In the genomic region with DNA sequence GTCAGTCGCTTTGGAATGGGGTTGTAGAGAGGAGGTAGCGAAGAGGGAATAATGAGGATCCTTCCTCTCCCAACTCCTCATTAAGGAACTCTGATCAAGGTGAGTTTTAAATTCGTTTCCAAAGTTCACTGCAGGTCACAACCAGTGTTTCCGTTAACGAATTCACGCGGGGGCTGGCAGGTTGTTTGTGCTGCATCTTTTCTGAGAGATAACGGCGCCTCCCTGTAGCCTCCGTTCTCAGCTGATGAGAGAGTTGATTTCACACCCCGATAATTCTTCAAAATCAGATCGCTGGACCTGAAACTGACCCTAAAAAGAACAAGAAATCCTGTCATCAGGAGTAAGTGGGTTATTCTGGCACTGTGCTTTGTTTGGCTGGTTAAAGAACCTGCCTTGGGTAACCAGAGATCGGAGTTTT, we compare ENCODE assay signal across 8 cellular contexts. TPM values are rescaled to one million over a fixed set of nuclear protein-coding genes. Genes with fewer than 3 reads are reported as not detected.
DNase-seq lines count a peak whose midpoint lies in the region; ATAC-seq and TF ChIP-seq lines count a peak whose summit lies in the region.
"Had no signal": no experiment of that assay in that cellular context is flagged by ENCODE, and none has a peak within 500 bp of the region (broad histone marks: within the 10 kb centered on the region; RNA-seq: fewer than 3 reads in every experiment).

No MANE protein-coding gene starts in this region.

- no peak for ATAC-seq in GM18519 (IDR thresholded peaks at IDR 0.05; ENCODE audit: low FRiP score, unreplicated experiment)
- no peak for ATAC-seq in GM19023 (IDR thresholded peaks at IDR 0.05; ENCODE audit: unreplicated experiment)

- H3K4me3 Mint-ChIP-seq in chondrocyte (ENCODE audit: unreplicated experiment) (peak overlapping the region; percentile 71), progenitor cell of endocrine pancreas (ENCODE audit: low read depth) (peak overlapping the region; percentile 62)

- no peak for DNase-seq in GM13977 (ENCODE audit: low spot score)
- DNase-seq in RPMI8226 = peak; percentile 75
- DNase-seq in chondrocyte (ENCODE audit: low spot score) = no peak
- no peak for DNase-seq in progenitor cell of endocrine pancreas (ENCODE audit: low spot score, unreplicated experiment)
- DNase-seq in RWPE1 (ENCODE audit: low spot score) = no peak
- DNase-seq: left colon had no signal

- no peaks in the 10 kb centered on the region for H3K9me3 Mint-ChIP-seq in chondrocyte (ENCODE audit: low read depth)
- no peaks in the 10 kb centered on the region for H3K9me3 Mint-ChIP-seq in progenitor cell of endocrine pancreas (ENCODE audit: low read depth)

- H3K27me3 Mint-ChIP-seq in chondrocyte (ENCODE audit: low read depth) (peaks cover 9% of the 10 kb centered on the region), progenitor cell of endocrine pancreas (peaks cover 73% of the 10 kb centered on the region)

- peak overlapping the region; percentile 4 for H3K27ac Mint-ChIP-seq in chondrocyte (ENCODE audit: unreplicated experiment)
- peak overlapping the region; percentile 15 for H3K27ac Mint-ChIP-seq in progenitor cell of endocrine pancreas

- H3K36me3 Mint-ChIP-seq in chondrocyte (ENCODE audit: low read depth) = no peaks in the 10 kb centered on the region
- no peaks in the 10 kb centered on the region for H3K36me3 Mint-ChIP-seq in progenitor cell of endocrine pancreas (ENCODE audit: insufficient read depth)

- POLR2A ChIA-PET in RWPE1 (lab: Yijun Ruan, JAX; ENCODE audit: low non-redundant PET) = interaction anchor here (1.0 kb wide), 1 partner anchor 126 kb away, joined by 3 read pairs; no protein-coding TSS in a partner anchor

- in situ Hi-C loops in GM13977 (cut with MboI; ENCODE audit: low pct_unique_long_range_greater_than_20kb, low sequenced_read_pairs, unreplicated experiment) = loop anchor here (10.0 kb wide), 1 partner anchor 233 kb away; no protein-coding TSS in a partner anchor

- TF ChIP-seq CTCF in GM13977 (IDR thresholded peaks at IDR 0.05; ENCODE audit: extremely low read depth, insufficient read depth, missing control alignments) (peak; percentile 14), chondrocyte (IDR thresholded peaks at IDR 0.05) (no peak), progenitor cell of endocrine pancreas (IDR thresholded peaks at IDR 0.05; ENCODE audit: unreplicated experiment) (no peak), RWPE1 (conservative IDR thresholded peaks at IDR 0.05; ENCODE audit: low read depth) (no peak)

- H3K4me1 Mint-ChIP-seq in chondrocyte (ENCODE audit: low read depth) (peaks cover 62% of the 10 kb centered on the region), progenitor cell of endocrine pancreas (ENCODE audit: low read depth) (peaks cover 10% of the 10 kb centered on the region)

- no peak overlapping the region for H3K27ac ChIP-seq in RWPE1

- CTCF ChIA-PET in RWPE1 (lab: Yijun Ruan, JAX) = interaction anchor here (1.2 kb wide), 1 partner anchor 264 kb away, joined by 4 read pairs; no protein-coding TSS in a partner anchor

RNA-seq across cellular contexts. Expression of gene BTN3A2, which starts 33.2 kb away (rescaled TPM):
- total RNA-seq in chondrocyte (7.2 to 18.0 TPM (median 7.7 TPM) in 3 replicates), progenitor cell of endocrine pancreas (5.1 and 5.3 TPM in 2 replicates)

RNA-seq across cellular contexts. Expression of gene BTN2A2, which starts 51.1 kb away (rescaled TPM):
- 18.0 to 18.9 TPM (median 18.2 TPM) in 3 replicates for total RNA-seq in chondrocyte
- total RNA-seq in progenitor cell of endocrine pancreas = 26.8 and 33.4 TPM in 2 replicates
